ENCODE assay signal across 15 cellular contexts in the genomic region with DNA sequence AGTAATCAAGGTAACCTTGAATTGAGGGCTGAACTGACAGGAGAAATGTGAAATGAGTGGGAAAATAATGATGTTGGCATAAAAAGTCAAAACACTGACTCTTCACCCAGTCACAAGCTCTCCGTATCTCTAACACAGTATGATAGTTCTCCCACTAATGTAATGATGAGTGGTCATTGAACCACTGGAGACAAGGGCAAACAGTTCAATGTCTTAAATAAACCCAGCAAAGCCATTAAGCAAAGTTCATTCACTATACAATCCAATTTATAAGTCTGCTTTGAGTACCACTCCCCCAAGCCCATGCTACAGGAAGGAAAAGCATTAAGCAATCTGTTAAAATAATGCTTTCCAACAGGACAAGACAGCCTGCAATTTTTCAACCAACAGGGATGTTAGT. TPM values are rescaled to one million over a fixed set of nuclear protein-coding genes. Genes with fewer than 3 reads are reported as not detected.
DNase-seq lines count a peak whose midpoint lies in the region; ATAC-seq and TF ChIP-seq lines count a peak whose summit lies in the region.
"Had no signal": no experiment of that assay in that cellular context is flagged by ENCODE, and none has a peak within 500 bp of the region (broad histone marks: within the 10 kb centered on the region; RNA-seq: fewer than 3 reads in every experiment).

No MANE protein-coding gene starts in this region.

- H2BK15ac ChIP-seq in IMR-90 (ENCODE audit: low read depth, low read length): no peak overlapping the region

- no peak overlapping the region for H2BK5ac ChIP-seq in IMR-90 (ENCODE audit: low read depth, low read length, poor library complexity, severe bottlenecking)

- TF ChIP-seq RAD21 in IMR-90 (IDR thresholded peaks at IDR 0.05; ENCODE audit: low read length): no peak
- no peak for TF ChIP-seq RAD21 in liver (IDR thresholded peaks at IDR 0.05)

- no peak overlapping the region for H2AK9ac ChIP-seq in IMR-90 (replicated peaks; ENCODE audit: low read depth, low read length, poor library complexity)

- no peak overlapping the region for H4K91ac ChIP-seq in IMR-90 (ENCODE audit: insufficient read depth, low read depth, low read length)

- no peak overlapping the region for H4K8ac ChIP-seq in IMR-90 (ENCODE audit: low read depth in 2 of 2, low read length in 2 of 2)

- no peak overlapping the region for H3K56ac ChIP-seq in IMR-90 (ENCODE audit: extremely low read depth, insufficient read depth, low read length)

- H3K79me1 ChIP-seq in IMR-90 (ENCODE audit: low read depth in 1 of 2, low read length in 2 of 2): peaks cover 36 to 76% of the 10 kb centered on the region in 2 experiments

- BruUV-seq in IMR-90 (replicated peaks; lab: Mats Ljungman, UMichigan): no TSS peak

- intact Hi-C loops in IMR-90 (cut with micrococcal nuclease): no loop called here

- no peaks in the 10 kb centered on the region for H3K9me3 ChIP-seq in IMR-90 (ENCODE audit: control insufficient read depth, insufficient read depth, low read length)
- no peaks in the 10 kb centered on the region for H3K9me3 ChIP-seq in liver (ENCODE audit: control insufficient read depth in 4 of 4, low read length in 3 of 4)

- 0 out of 2 replicates have a peak overlapping the region, but pooled peaks have one; percentile 20 for H3K23ac ChIP-seq in IMR-90 (ENCODE audit: low read depth, low read length)

- dilution Hi-C loops in IMR-90 (cut with HindIII; ENCODE audit: low sequenced_read_pairs, unreplicated experiment): no loop called here

- H3K36me3 ChIP-seq in IMR-90 (ENCODE audit: control insufficient read depth, insufficient read depth, low read length) (peaks cover 9% of the 10 kb centered on the region), liver (ENCODE audit: control insufficient read depth in 4 of 4, insufficient read depth in 3 of 4, low read depth in 1 of 4, low read length in 3 of 4) (no peaks in the 10 kb centered on the region)

- H2AFZ ChIP-seq in IMR-90 (replicated peaks; ENCODE audit: low read length, poor library complexity): no peak overlapping the region
- H2AFZ ChIP-seq: GM23248 had no signal

- no peak overlapping the region for H3K14ac ChIP-seq in IMR-90 (replicated peaks; ENCODE audit: low read depth, low read length)

- H4K20me1 ChIP-seq in IMR-90 (ENCODE audit: insufficient read depth, low read length): peaks cover 5% of the 10 kb centered on the region; the same call in 1 of the 2 replicates

- H3K4me1 ChIP-seq in IMR-90 (ENCODE audit: control insufficient read depth, insufficient read depth, low read length) (peaks cover 5% of the 10 kb centered on the region), liver (ENCODE audit: control insufficient read depth in 4 of 4, insufficient read depth in 4 of 4, low read length in 3 of 4) (peaks cover 0 to 17% (median 2%) of the 10 kb centered on the region in 4 donors)

- no peak overlapping the region for H3K4me2 ChIP-seq in IMR-90 (ENCODE audit: low read depth, low read length)

- H3K27me3 ChIP-seq in IMR-90 (ENCODE audit: control insufficient read depth, insufficient read depth, low read length) (no peaks in the 10 kb centered on the region), liver (ENCODE audit: control insufficient read depth in 4 of 4, insufficient read depth in 4 of 4, low read length in 3 of 4) (no peaks in the 10 kb centered on the region)

- no peak overlapping the region for H2AK5ac ChIP-seq in IMR-90 (ENCODE audit: low read depth, low read length)

- no peak for DNase-seq in IMR-90
- DNase-seq in NCI-H82 treated with DMSO at 0.1 percent for 48 hours (lab: John Stamatoyannopoulos, UW; ENCODE audit: unreplicated experiment): peak; percentile 40
- DNase-seq in activated CD8-positive, alpha-beta memory T cell treated with anti-CD3 and anti-CD28 coated beads for 24 hours: no peak
- DNase-seq: C1 segment of cervical spinal cord; Calu3; CD4-positive, alpha-beta memory T cell; COR-L47; DMS153; DND-41; GM23248; H7; HCEC 1CT had no signal

- no peak for TF ChIP-seq CTCF in IMR-90 (conservative IDR thresholded peaks at IDR 0.05; ENCODE audit: low read depth, low read length)
- no peak for TF ChIP-seq CTCF in liver (IDR thresholded peaks at IDR 0.05; ENCODE audit: low read depth, low read length, missing input control)

- in situ Hi-C loops in IMR-90 (cut with MboI; ENCODE audit: low sequenced_read_pairs): no loop called here

- CTCF ChIA-PET in IMR-90 (lab: Yijun Ruan, JAX): no interaction called here

- no CpG with 5 or more reads among the region's 1 CpG for WGBS in IMR-90 (ENCODE audit: extremely low coverage in 2 of 2, insufficient read length in 1 of 2), 2 experiments
- 36% methylated on average over 1 of the region's 1 CpG for WGBS in liver

- no peak overlapping the region; the same call in 1 of the 2 replicates for H3K18ac ChIP-seq in IMR-90 (ENCODE audit: low read depth, low read length)

- POLR2A ChIA-PET in IMR-90 (lab: Charles Lee; ENCODE audit: unreplicated experiment): no interaction called here

- H3K9ac ChIP-seq in IMR-90 (ENCODE audit: low read depth, low read length) (no peak overlapping the region), liver (ENCODE audit: low read depth in 1 of 2, low read length in 2 of 2) (no peak overlapping the region)
- H3K9ac ChIP-seq: GM23248 had no signal

- no peak overlapping the region for H3K27ac ChIP-seq in IMR-90 (ENCODE audit: insufficient read depth, low read length)
- H3K27ac ChIP-seq in liver (ENCODE audit: low read depth in 1 of 2, low read length in 2 of 2): no peak overlapping the region
- H3K27ac ChIP-seq: GM23248 had no signal

- no peak overlapping the region for H2BK20ac ChIP-seq in IMR-90 (ENCODE audit: low read depth, low read length)

- no peak for TF ChIP-seq POLR2A in IMR-90 (IDR thresholded peaks at IDR 0.05; ENCODE audit: low read depth, low read length)

- H3K4me3 ChIP-seq in IMR-90 (ENCODE audit: insufficient read depth, low read depth, low read length) (no peak overlapping the region), liver (ENCODE audit: low read depth in 1 of 3, low read length in 3 of 3) (no peak overlapping the region)
- H3K4me3 ChIP-seq: GM23248 had no signal

- H2BK120ac ChIP-seq in IMR-90 (ENCODE audit: low read depth, low read length): no peak overlapping the region

- H3K4ac ChIP-seq in IMR-90 (ENCODE audit: low read depth, low read length): no peak overlapping the region

- no peak overlapping the region for H4K5ac ChIP-seq in IMR-90 (ENCODE audit: low read depth, low read length)

- ATAC-seq in IMR-90 (ENCODE audit: low read depth) (no peak), HG03439 (IDR thresholded peaks at IDR 0.05; ENCODE audit: unreplicated experiment) (no peak), GM19452 (IDR thresholded peaks at IDR 0.05; ENCODE audit: unreplicated experiment) (no peak)

- H3K9me1 ChIP-seq in IMR-90 (ENCODE audit: insufficient read depth, low read length): peaks cover 10% of the 10 kb centered on the region

TF ChIP-seq in IMR-90, 13 proteins besides CTCF, POLR2A, EP300 and RAD21 (continues in another document):
- no peak for TF ChIP-seq MAFK (IDR thresholded peaks at IDR 0.05; ENCODE audit: low read depth, low read length)
- TF ChIP-seq MAZ (IDR thresholded peaks at IDR 0.05; ENCODE audit: borderline replicate concordance, low read depth, low read length): no peak
- TF ChIP-seq, protein P1, sequence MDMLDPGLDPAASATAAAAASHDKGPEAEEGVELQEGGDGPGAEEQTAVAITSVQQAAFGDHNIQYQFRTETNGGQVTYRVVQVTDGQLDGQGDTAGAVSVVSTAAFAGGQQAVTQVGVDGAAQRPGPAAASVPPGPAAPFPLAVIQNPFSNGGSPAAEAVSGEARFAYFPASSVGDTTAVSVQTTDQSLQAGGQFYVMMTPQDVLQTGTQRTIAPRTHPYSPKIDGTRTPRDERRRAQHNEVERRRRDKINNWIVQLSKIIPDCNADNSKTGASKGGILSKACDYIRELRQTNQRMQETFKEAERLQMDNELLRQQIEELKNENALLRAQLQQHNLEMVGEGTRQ (IDR thresholded peaks at IDR 0.05; ENCODE audit: low read depth, low read length): no peak
- no peak for TF ChIP-seq RFX5 (IDR thresholded peaks at IDR 0.05; ENCODE audit: low read depth, low read length)
- TF ChIP-seq CEBPB (IDR thresholded peaks at IDR 0.05; ENCODE audit: low read depth, low read length): no peak
- TF ChIP-seq RCOR1 (IDR thresholded peaks at IDR 0.05; ENCODE audit: insufficient replicate concordance, low read length): no peak

TF ChIP-seq in liver, 16 proteins besides CTCF, POLR2A, EP300 and RAD21 (continues in another document):
- TF ChIP-seq YY1 (IDR thresholded peaks at IDR 0.05): no peak
- TF ChIP-seq FOXA2 (IDR thresholded peaks at IDR 0.05): no peak
- TF ChIP-seq HNF4G (IDR thresholded peaks at IDR 0.05): no peak
- TF ChIP-seq, protein P2, sequence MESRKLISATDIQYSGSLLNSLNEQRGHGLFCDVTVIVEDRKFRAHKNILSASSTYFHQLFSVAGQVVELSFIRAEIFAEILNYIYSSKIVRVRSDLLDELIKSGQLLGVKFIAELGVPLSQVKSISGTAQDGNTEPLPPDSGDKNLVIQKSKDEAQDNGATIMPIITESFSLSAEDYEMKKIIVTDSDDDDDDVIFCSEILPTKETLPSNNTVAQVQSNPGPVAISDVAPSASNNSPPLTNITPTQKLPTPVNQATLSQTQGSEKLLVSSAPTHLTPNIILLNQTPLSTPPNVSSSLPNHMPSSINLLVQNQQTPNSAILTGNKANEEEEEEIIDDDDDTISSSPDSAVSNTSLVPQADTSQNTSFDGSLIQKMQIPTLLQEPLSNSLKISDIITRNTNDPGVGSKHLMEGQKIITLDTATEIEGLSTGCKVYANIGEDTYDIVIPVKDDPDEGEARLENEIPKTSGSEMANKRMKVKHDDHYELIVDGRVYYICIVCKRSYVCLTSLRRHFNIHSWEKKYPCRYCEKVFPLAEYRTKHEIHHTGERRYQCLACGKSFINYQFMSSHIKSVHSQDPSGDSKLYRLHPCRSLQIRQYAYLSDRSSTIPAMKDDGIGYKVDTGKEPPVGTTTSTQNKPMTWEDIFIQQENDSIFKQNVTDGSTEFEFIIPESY (IDR thresholded peaks at IDR 0.05): no peak
- TF ChIP-seq GABPA (IDR thresholded peaks at IDR 0.05 in 1 of 2, conservative IDR thresholded peaks at IDR 0.05 in 1 of 2): no peak
- peak in 1 of 2 donors; percentile 37 for TF ChIP-seq HNF4A (conservative IDR thresholded peaks at IDR 0.05)

RNA-seq across cellular contexts. Expression of a gene that starts 25.3 kb away (rescaled TPM):
- total RNA-seq in IMR-90 (2012; rRNA removed) (94.5 and 108 TPM in 2 replicates), liver (10 to 100 TPM; 29.7 to 33.7 TPM)
- polyA plus RNA-seq in IMR-90 (2012; rRNA removed) (78.0 and 89.0 TPM in 2 replicates), liver (10 to 100 TPM; 25.8 to 42.7 TPM)
- 18.8 and 40.9 TPM in 2 replicates for polyA plus RNA-seq in IMR-90 (2012; cell fraction: cytosol; rRNA removed)
- 9.2 and 40.9 TPM in 2 replicates for polyA plus RNA-seq in IMR-90 (2012; cell fraction: nucleus; rRNA removed; ENCODE audit: low replicate concordance)
- total RNA-seq: CD4-positive, alpha-beta memory T cell had no signal
- polyA plus RNA-seq: CD4-positive, alpha-beta memory T cell had no signal
